29 cellular contexts compared by ENCODE assay signal in genomic region chrX:37888010-37888409, GRCh38.
"Had no signal": no experiment of that assay in that cellular context is flagged by ENCODE, and none has a peak within 500 bp of the region (broad histone marks: within the 10 kb centered on the region; RNA-seq: fewer than 3 reads in every experiment).

No MANE protein-coding gene starts in this region.

- H3K27ac ChIP-seq: neural progenitor cell, ovary, parathyroid adenoma, psoas muscle, skin epidermis, spleen, suprapubic skin, testis, tibial artery, transverse colon, upper lobe of left lung, vagina had no signal

- H3K36me3 ChIP-seq: ovary, spleen, suprapubic skin, tibial artery, transverse colon, upper lobe of left lung, vagina had no signal

- H3K9ac ChIP-seq: neural progenitor cell, parathyroid adenoma had no signal

- H3K79me2 ChIP-seq: parathyroid adenoma had no signal

- H3K27me3 ChIP-seq: neural progenitor cell, ovary, spleen, suprapubic skin, testis, tibial artery, transverse colon, upper lobe of left lung, vagina had no signal

- H3K4me3 ChIP-seq: neural progenitor cell, ovary, psoas muscle, skin epidermis, smooth muscle cell, spleen, suprapubic skin, testis, tibial artery, transverse colon, upper lobe of left lung, vagina had no signal

- H2AFZ ChIP-seq: neural progenitor cell, parathyroid adenoma had no signal

- DNase-seq: naive thymus-derived CD4-positive, alpha-beta T cell; natural killer cell; occipital lobe; ovary; posterior cingulate gyrus; psoas muscle; right cardiac atrium; spleen; stimulated activated CD4-positive, alpha-beta T cell treated with anti-CD3 and anti-CD28 coated beads, Interleukin-12 subunit alpha, Interleukin-12 subunit beta, amount 100 ng/mL, for 4 hours; stimulated activated CD4-positive, alpha-beta T cell treated with anti-CD3 and anti-CD28 coated beads, Interleukin-1b, Interleukin-23, amount 100 ng/mL, for 48 hours; stimulated activated CD4-positive, alpha-beta T cell treated with anti-CD3 and anti-CD28 coated beads, Interleukin-4, amount 100 ng/mL, for 1 hour; stimulated activated CD4-positive, alpha-beta T cell treated with anti-CD3 and anti-CD28 coated beads, Interleukin-4, amount 100 ng/mL, for 4 hours; stimulated activated CD8-positive, alpha-beta memory T cell treated with anti-CD3 and anti-CD28 coated beads, Interleukin-4, amount 100 ng/mL, for 48 hours; stimulated activated naive CD4-positive, alpha-beta T cell; stimulated activated naive CD8-positive, alpha-beta T cell treated with anti-CD3 and anti-CD28 coated beads, Interleukin-15, amount 100 ng/mL, for 72 hours; stimulated activated naive CD8-positive, alpha-beta T cell treated with anti-CD3 and anti-CD28 coated beads, Interleukin-15, Interleukin-2, amounts not matched to agents 100 U/mL and 50 U/mL, for 24 hours; substantia nigra; testis; tibial artery; transverse colon had no signal

- H3K9me3 ChIP-seq: ovary, psoas muscle, spleen, suprapubic skin, testis, tibial artery, transverse colon, upper lobe of left lung, vagina had no signal

- H3K4me1 ChIP-seq: neural progenitor cell, parathyroid adenoma, psoas muscle, spleen, suprapubic skin, testis, tibial artery, transverse colon, upper lobe of left lung, vagina had no signal

- ATAC-seq: naive thymus-derived CD4-positive, alpha-beta T cell; natural killer cell; psoas muscle; right cardiac atrium; sciatic nerve; stimulated activated memory B cell treated with anti-CD40 and anti-IgM and Interleukin-4, amounts not matched to agents 10 μg/mL and 1 μg/mL and 100 μg/mL, for 72 hours; stimulated activated naive CD8-positive, alpha-beta T cell treated with anti-CD3 and anti-CD28 coated beads, Interleukin-15, amount 100 ng/mL, for 72 hours; stimulated activated naive CD8-positive, alpha-beta T cell treated with anti-CD3 and anti-CD28 coated beads, Interleukin-15, Interleukin-2, amounts not matched to agents 100 U/mL and 50 U/mL, for 24 hours had no signal

- H3K4me2 ChIP-seq: neural progenitor cell, smooth muscle cell had no signal
